Comparison of ENCODE assay signal across 2 cellular contexts in genomic region chr14:101228949-101229541, GRCh38.
TF ChIP-seq lines count a peak whose summit lies in the region.

No MANE protein-coding gene starts in this region.

TF ChIP-seq in GM23338, 12 proteins besides CTCF, POLR2A, EP300 and RAD21 (continued from another document):
- no peak for TF ChIP-seq CREB1 (CRISPR knock-in tag; IDR thresholded peaks at IDR 0.05; ENCODE audit: low read depth)
- TF ChIP-seq STAT1 (IDR thresholded peaks at IDR 0.05; ENCODE audit: unreplicated experiment) = no peak
- TF ChIP-seq REST (IDR thresholded peaks at IDR 0.05; ENCODE audit: unreplicated experiment) = no peak
- TF ChIP-seq, protein P1, sequence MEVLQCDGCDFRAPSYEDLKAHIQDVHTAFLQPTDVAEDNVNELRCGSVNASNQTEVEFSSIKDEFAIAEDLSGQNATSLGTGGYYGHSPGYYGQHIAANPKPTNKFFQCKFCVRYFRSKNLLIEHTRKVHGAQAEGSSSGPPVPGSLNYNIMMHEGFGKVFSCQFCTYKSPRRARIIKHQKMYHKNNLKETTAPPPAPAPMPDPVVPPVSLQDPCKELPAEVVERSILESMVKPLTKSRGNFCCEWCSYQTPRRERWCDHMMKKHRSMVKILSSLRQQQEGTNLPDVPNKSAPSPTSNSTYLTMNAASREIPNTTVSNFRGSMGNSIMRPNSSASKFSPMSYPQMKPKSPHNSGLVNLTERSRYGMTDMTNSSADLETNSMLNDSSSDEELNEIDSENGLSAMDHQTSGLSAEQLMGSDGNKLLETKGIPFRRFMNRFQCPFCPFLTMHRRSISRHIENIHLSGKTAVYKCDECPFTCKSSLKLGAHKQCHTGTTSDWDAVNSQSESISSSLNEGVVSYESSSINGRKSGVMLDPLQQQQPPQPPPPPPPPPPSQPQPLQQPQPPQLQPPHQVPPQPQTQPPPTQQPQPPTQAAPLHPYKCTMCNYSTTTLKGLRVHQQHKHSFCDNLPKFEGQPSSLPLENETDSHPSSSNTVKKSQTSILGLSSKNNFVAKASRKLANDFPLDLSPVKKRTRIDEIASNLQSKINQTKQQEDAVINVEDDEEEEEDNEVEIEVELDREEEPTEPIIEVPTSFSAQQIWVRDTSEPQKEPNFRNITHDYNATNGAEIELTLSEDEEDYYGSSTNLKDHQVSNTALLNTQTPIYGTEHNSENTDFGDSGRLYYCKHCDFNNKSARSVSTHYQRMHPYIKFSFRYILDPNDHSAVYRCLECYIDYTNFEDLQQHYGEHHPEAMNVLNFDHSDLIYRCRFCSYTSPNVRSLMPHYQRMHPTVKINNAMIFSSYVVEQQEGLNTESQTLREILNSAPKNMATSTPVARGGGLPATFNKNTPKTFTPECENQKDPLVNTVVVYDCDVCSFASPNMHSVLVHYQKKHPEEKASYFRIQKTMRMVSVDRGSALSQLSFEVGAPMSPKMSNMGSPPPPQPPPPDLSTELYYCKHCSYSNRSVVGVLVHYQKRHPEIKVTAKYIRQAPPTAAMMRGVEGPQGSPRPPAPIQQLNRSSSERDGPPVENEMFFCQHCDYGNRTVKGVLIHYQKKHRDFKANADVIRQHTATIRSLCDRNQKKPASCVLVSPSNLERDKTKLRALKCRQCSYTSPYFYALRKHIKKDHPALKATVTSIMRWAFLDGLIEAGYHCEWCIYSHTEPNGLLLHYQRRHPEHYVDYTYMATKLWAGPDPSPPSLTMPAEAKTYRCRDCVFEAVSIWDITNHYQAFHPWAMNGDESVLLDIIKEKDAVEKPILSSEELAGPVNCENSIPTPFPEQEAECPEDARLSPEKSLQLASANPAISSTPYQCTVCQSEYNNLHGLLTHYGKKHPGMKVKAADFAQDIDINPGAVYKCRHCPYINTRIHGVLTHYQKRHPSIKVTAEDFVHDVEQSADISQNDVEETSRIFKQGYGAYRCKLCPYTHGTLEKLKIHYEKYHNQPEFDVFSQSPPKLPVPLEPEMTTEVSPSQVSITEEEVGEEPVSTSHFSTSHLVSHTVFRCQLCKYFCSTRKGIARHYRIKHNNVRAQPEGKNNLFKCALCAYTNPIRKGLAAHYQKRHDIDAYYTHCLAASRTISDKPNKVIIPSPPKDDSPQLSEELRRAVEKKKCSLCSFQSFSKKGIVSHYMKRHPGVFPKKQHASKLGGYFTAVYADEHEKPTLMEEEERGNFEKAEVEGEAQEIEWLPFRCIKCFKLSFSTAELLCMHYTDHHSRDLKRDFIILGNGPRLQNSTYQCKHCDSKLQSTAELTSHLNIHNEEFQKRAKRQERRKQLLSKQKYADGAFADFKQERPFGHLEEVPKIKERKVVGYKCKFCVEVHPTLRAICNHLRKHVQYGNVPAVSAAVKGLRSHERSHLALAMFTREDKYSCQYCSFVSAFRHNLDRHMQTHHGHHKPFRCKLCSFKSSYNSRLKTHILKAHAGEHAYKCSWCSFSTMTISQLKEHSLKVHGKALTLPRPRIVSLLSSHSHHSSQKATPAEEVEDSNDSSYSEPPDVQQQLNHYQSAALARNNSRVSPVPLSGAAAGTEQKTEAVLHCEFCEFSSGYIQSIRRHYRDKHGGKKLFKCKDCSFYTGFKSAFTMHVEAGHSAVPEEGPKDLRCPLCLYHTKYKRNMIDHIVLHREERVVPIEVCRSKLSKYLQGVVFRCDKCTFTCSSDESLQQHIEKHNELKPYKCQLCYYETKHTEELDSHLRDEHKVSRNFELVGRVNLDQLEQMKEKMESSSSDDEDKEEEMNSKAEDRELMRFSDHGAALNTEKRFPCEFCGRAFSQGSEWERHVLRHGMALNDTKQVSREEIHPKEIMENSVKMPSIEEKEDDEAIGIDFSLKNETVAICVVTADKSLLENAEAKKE (CRISPR knock-in tag; IDR thresholded peaks at IDR 0.05) = no peak
- TF ChIP-seq NANOG (IDR thresholded peaks at IDR 0.05; ENCODE audit: borderline replicate concordance) = no peak
- TF ChIP-seq EZH2phosphoT487 (IDR thresholded peaks at IDR 0.05; ENCODE audit: unreplicated experiment) = no peak
- TF ChIP-seq, protein P2, sequence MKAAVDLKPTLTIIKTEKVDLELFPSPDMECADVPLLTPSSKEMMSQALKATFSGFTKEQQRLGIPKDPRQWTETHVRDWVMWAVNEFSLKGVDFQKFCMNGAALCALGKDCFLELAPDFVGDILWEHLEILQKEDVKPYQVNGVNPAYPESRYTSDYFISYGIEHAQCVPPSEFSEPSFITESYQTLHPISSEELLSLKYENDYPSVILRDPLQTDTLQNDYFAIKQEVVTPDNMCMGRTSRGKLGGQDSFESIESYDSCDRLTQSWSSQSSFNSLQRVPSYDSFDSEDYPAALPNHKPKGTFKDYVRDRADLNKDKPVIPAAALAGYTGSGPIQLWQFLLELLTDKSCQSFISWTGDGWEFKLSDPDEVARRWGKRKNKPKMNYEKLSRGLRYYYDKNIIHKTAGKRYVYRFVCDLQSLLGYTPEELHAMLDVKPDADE (IDR thresholded peaks at IDR 0.05) = no peak

TF ChIP-seq in SK-N-SH, 30 proteins besides CTCF, POLR2A, EP300 and RAD21 (continued from another document):
- TF ChIP-seq NFIC (IDR thresholded peaks at IDR 0.05; ENCODE audit: borderline replicate concordance) = no peak
- TF ChIP-seq JUND (IDR thresholded peaks at IDR 0.05) = no peak
- TF ChIP-seq MAX (IDR thresholded peaks at IDR 0.05; ENCODE audit: low read depth) = no peak
- TF ChIP-seq NRF1 (IDR thresholded peaks at IDR 0.05; ENCODE audit: low read depth, low read length) = no peak
- no peak for TF ChIP-seq MEF2A (IDR thresholded peaks at IDR 0.05; ENCODE audit: borderline replicate concordance, low read depth)
- TF ChIP-seq TCF12 (IDR thresholded peaks at IDR 0.05) = no peak
- TF ChIP-seq, protein P3, sequence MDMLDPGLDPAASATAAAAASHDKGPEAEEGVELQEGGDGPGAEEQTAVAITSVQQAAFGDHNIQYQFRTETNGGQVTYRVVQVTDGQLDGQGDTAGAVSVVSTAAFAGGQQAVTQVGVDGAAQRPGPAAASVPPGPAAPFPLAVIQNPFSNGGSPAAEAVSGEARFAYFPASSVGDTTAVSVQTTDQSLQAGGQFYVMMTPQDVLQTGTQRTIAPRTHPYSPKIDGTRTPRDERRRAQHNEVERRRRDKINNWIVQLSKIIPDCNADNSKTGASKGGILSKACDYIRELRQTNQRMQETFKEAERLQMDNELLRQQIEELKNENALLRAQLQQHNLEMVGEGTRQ (IDR thresholded peaks at IDR 0.05; ENCODE audit: borderline replicate concordance, low read depth, low read length) = no peak
- TF ChIP-seq, protein P4, sequence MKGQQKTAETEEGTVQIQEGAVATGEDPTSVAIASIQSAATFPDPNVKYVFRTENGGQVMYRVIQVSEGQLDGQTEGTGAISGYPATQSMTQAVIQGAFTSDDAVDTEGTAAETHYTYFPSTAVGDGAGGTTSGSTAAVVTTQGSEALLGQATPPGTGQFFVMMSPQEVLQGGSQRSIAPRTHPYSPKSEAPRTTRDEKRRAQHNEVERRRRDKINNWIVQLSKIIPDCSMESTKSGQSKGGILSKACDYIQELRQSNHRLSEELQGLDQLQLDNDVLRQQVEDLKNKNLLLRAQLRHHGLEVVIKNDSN (IDR thresholded peaks at IDR 0.05; ENCODE audit: borderline replicate concordance, low read depth) = no peak
- no peak for TF ChIP-seq GATA2 (CRISPR knock-in tag; IDR thresholded peaks at IDR 0.05)
- TF ChIP-seq RCOR1 (IDR thresholded peaks at IDR 0.05; ENCODE audit: low read length) = no peak
- no peak for TF ChIP-seq GABPA (IDR thresholded peaks at IDR 0.05; ENCODE audit: low read depth)
- TF ChIP-seq FOXJ3 (CRISPR knock-in tag; IDR thresholded peaks at IDR 0.05) = no peak
- no peak for TF ChIP-seq EZH2phosphoT487 (IDR thresholded peaks at IDR 0.05; ENCODE audit: borderline replicate concordance, low read depth)
- no peak for TF ChIP-seq CHD2 (IDR thresholded peaks at IDR 0.05; ENCODE audit: low read length, partially characterized antibody)
